Comparison of ENCODE assay signal across 8 cellular contexts in the genomic region with DNA sequence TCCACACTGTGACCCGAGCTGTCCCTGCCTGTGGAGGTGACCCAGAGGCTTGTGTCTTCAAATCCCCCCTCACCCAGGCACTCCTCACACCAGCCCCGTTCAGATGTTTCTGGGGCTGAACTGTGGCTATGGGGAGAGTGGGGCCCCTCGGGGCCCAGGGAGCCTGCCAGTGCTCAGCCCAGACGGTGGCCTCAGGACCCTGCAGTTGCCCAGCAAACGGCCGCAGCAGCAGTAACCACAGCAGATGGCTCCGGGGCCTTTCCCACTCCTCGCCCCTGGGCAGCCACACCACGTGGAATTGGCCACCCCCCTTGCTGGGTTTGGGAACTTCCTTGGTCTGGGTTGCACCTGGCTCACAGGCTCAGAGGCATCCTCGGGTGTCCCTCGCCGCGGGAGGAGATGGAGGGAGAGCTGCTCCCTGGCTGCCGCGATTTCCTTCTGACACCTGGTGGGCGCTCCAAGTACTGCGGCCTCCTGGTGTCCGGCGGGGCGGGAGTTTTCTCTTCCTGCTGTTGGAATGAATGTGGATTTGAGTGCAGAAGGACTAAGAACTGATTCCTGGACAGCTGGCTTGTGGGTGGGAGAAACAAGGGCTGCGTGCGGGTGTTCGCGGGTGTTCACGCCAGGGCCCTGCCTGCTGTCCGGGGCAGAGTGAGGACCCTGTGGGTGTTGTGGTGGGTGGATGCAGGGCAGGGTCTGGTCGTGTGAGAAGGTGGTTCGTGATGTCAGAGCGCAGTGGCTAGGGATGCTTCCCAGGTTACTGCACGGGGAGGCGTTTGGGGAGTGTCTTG.
DNase-seq lines count a peak whose midpoint lies in the region; ATAC-seq and TF ChIP-seq lines count a peak whose summit lies in the region.

No MANE protein-coding gene starts in this region.

- intact Hi-C loops in thyroid gland (cut with DNase I) = loop anchor here (2.0 to 5.0 kb wide), 2 partner anchors 42 to 290 kb away; no protein-coding TSS in a partner anchor

- no peaks in the 10 kb centered on the region for H3K27me3 Mint-ChIP-seq in activated CD8-positive, alpha-beta T cell treated with anti-CD3 and anti-CD28 coated beads, Interleukin-2, amount 10 ng/mL, durations not matched to agents 7 days and 5 days (ENCODE audit: low read depth)
- H3K27me3 Mint-ChIP-seq in neural crest cell (ENCODE audit: low read depth) = peaks cover 2% of the 10 kb centered on the region

- H3K79me2 ChIP-seq in fibroblast of lung (ENCODE audit: control insufficient read depth, insufficient read depth, low read length) = no peaks in the 10 kb centered on the region

- H3K4me3 Mint-ChIP-seq in activated CD8-positive, alpha-beta T cell treated with anti-CD3 and anti-CD28 coated beads, Interleukin-2, amount 10 ng/mL, durations not matched to agents 7 days and 5 days = no peak overlapping the region
- no peak overlapping the region for H3K4me3 Mint-ChIP-seq in neural crest cell

- ATAC-seq in activated CD8-positive, alpha-beta T cell treated with anti-CD3 and anti-CD28 coated beads, Interleukin-2, amount 10 ng/mL, durations not matched to agents 7 days and 5 days = no peak
- ATAC-seq in HG02885 (IDR thresholded peaks at IDR 0.05; ENCODE audit: poor library complexity, unreplicated experiment) = no peak

- WGBS in thyroid gland, 2 donors = 36 to 39% methylated on average over 19 to 30 of the region's 31 CpGs

- H3K4me1 ChIP-seq in fibroblast of lung (ENCODE audit: control insufficient read depth, extremely low read depth, insufficient read depth, low read length) (peaks cover 12% of the 10 kb centered on the region), thyroid gland (peaks cover 4 to 5% of the 10 kb centered on the region in 2 donors)

- TF ChIP-seq CTCF in fibroblast of lung (conservative IDR thresholded peaks at IDR 0.05 in 1 of 2, IDR thresholded peaks at IDR 0.05 in 1 of 2; ENCODE audit: low read depth in 1 of 2, low read length in 2 of 2) (peak; percentile 79 to 80), neural crest cell (conservative IDR thresholded peaks at IDR 0.05) (peak; percentile 88), thyroid gland (IDR thresholded peaks at IDR 0.05) (peak; percentile 67 to 93 (median 80))

- POLR2A ChIA-PET in activated CD8-positive, alpha-beta T cell treated with anti-CD3 and anti-CD28 coated beads, Interleukin-2, amount 10 ng/mL, durations not matched to agents 7 days and 5 days (lab: Charles Lee) = no interaction called here

- H3K9me3 Mint-ChIP-seq in activated CD8-positive, alpha-beta T cell treated with anti-CD3 and anti-CD28 coated beads, Interleukin-2, amount 10 ng/mL, durations not matched to agents 7 days and 5 days (ENCODE audit: insufficient read depth) = no peaks in the 10 kb centered on the region
- no peaks in the 10 kb centered on the region for H3K9me3 Mint-ChIP-seq in neural crest cell

- no peaks in the 10 kb centered on the region for H4K20me1 ChIP-seq in fibroblast of lung (ENCODE audit: control insufficient read depth, extremely low read depth, insufficient read depth, low read length)

- peaks cover 36% of the 10 kb centered on the region for H3K36me3 ChIP-seq in fibroblast of lung (ENCODE audit: control insufficient read depth, insufficient read depth, low read length)
- no peaks in the 10 kb centered on the region for H3K36me3 ChIP-seq in thyroid gland

- H3K27ac Mint-ChIP-seq in activated CD8-positive, alpha-beta T cell treated with anti-CD3 and anti-CD28 coated beads, Interleukin-2, amount 10 ng/mL, durations not matched to agents 7 days and 5 days = no peak overlapping the region
- H3K27ac Mint-ChIP-seq in neural crest cell (ENCODE audit: unreplicated experiment) = no peak overlapping the region

- H3K9me3 ChIP-seq in fibroblast of lung (ENCODE audit: control insufficient read depth, insufficient read depth, low read depth, low read length) = no peaks in the 10 kb centered on the region
- no peaks in the 10 kb centered on the region for H3K9me3 ChIP-seq in thyroid gland

- no peaks in the 10 kb centered on the region for H3K36me3 Mint-ChIP-seq in activated CD8-positive, alpha-beta T cell treated with anti-CD3 and anti-CD28 coated beads, Interleukin-2, amount 10 ng/mL, durations not matched to agents 7 days and 5 days (ENCODE audit: low read depth)
- H3K36me3 Mint-ChIP-seq in neural crest cell (ENCODE audit: low read depth) = no peaks in the 10 kb centered on the region

- DNase-seq in NCI-H2196 (lab: John Stamatoyannopoulos, UW; ENCODE audit: unreplicated experiment) (peak; percentile 61), NCI-H2196 treated with DMSO at 0.1 percent for 48 hours (lab: John Stamatoyannopoulos, UW; ENCODE audit: unreplicated experiment) (no peak), NCI-H2107 treated with DMSO at 0.1 percent for 48 hours (lab: John Stamatoyannopoulos, UW; ENCODE audit: unreplicated experiment) (peak; percentile 42), fibroblast of lung (ENCODE audit: low read depth in 2 of 2) (peak; percentile 35 to 54), neural crest cell (ENCODE audit: low read depth, low spot score) (peak; percentile 81), thyroid gland (peak; percentile 68 to 73)
- DNase-seq in activated CD8-positive, alpha-beta T cell treated with anti-CD3 and anti-CD28 coated beads, Interleukin-2, amount 10 ng/mL, durations not matched to agents 7 days and 5 days = peak; percentile 33

- no peak overlapping the region for H2AFZ ChIP-seq in fibroblast of lung (ENCODE audit: low read length)

- H3K9ac ChIP-seq in fibroblast of lung (ENCODE audit: insufficient read depth, low read length) = no peak overlapping the region

- H3K4me1 Mint-ChIP-seq in activated CD8-positive, alpha-beta T cell treated with anti-CD3 and anti-CD28 coated beads, Interleukin-2, amount 10 ng/mL, durations not matched to agents 7 days and 5 days (ENCODE audit: low read depth) = no peaks in the 10 kb centered on the region
- H3K4me1 Mint-ChIP-seq in neural crest cell = peaks cover 5% of the 10 kb centered on the region

- H3K4me2 ChIP-seq in fibroblast of lung (ENCODE audit: extremely low read depth, insufficient read depth, low read length) = no peak overlapping the region

- no peak overlapping the region for H3K27ac ChIP-seq in fibroblast of lung (ENCODE audit: insufficient read depth, low read length)
- no peak overlapping the region for H3K27ac ChIP-seq in thyroid gland

- H3K27me3 ChIP-seq in fibroblast of lung (ENCODE audit: control insufficient read depth, insufficient read depth, low read length) = no peaks in the 10 kb centered on the region
- H3K27me3 ChIP-seq in thyroid gland = no peaks in the 10 kb centered on the region

- CTCF ChIA-PET in activated CD8-positive, alpha-beta T cell treated with anti-CD3 and anti-CD28 coated beads, Interleukin-2, amount 10 ng/mL, durations not matched to agents 7 days and 5 days (lab: Charles Lee) = interaction anchor here (0.7 to 1.9 kb wide), 5 partner anchors 282 to 571 kb away, joined by 3 to 7 read pairs (median 4); no protein-coding TSS in a partner anchor

- no peak for TF ChIP-seq POLR2A in thyroid gland (IDR thresholded peaks at IDR 0.05)

- H3K4me3 ChIP-seq in fibroblast of lung (replicated peaks in 1 of 4; ENCODE audit: control extremely low read depth in 1 of 4, insufficient read depth in 1 of 4, low read depth in 3 of 4, low read length in 4 of 4) (no peak overlapping the region), thyroid gland (replicated peaks in 1 of 3) (no peak overlapping the region)
